10 cellular contexts compared by ENCODE assay signal in the genomic region with DNA sequence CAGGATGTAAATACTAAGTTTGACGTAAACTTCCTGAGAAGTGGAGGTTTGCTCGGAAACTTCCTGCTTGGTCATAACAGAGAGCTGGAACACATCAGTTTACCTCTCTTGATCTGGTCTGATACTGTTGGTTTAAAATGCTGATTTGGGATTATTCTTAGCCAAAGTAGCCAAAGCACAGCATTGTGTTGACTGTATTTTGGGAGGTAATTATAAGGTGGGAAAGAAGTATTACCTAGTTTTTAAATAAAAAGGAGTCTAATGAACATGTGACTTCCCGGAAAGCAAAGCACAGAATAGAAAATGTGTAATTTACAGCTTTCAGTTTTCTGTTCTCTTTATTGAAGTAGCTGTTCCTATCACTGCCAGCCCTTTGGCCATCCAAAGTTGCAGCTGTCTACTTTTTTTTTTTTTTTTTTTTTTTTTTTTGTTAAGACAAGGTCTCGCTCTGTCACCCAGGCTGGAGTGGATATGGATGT.
DNase-seq lines count a peak whose midpoint lies in the region; ATAC-seq lines count a peak whose summit lies in the region.
"Had no signal": no experiment of that assay in that cellular context is flagged by ENCODE, and none has a peak within 500 bp of the region (broad histone marks: within the 10 kb centered on the region; RNA-seq: fewer than 3 reads in every experiment).

No MANE protein-coding gene starts in this region.

- peaks cover 3% of the 10 kb centered on the region for H3K36me3 Mint-ChIP-seq in activated naive CD8-positive, alpha-beta T cell treated with anti-CD3 and anti-CD28 coated beads, Interleukin-2, amount 50 U/mL, for 24 hours (ENCODE audit: low read depth)
- H3K36me3 Mint-ChIP-seq: neural progenitor cell had no signal

- H3K9me3 Mint-ChIP-seq in activated naive CD8-positive, alpha-beta T cell treated with anti-CD3 and anti-CD28 coated beads, Interleukin-2, amount 50 U/mL, for 24 hours: no peaks in the 10 kb centered on the region
- H3K9me3 Mint-ChIP-seq: neural progenitor cell had no signal

- peaks cover 51% of the 10 kb centered on the region for H3K4me1 Mint-ChIP-seq in activated naive CD8-positive, alpha-beta T cell treated with anti-CD3 and anti-CD28 coated beads, Interleukin-2, amount 50 U/mL, for 24 hours
- H3K4me1 Mint-ChIP-seq: neural progenitor cell had no signal

- H3K4me3 Mint-ChIP-seq in activated naive CD8-positive, alpha-beta T cell treated with anti-CD3 and anti-CD28 coated beads, Interleukin-2, amount 50 U/mL, for 24 hours: peak overlapping the region; percentile 63
- H3K4me3 Mint-ChIP-seq: neural progenitor cell had no signal

- no peak overlapping the region for H3K27ac ChIP-seq in BLaER1
- H3K27ac ChIP-seq: neural progenitor cell had no signal

- no peak for DNase-seq in activated naive CD8-positive, alpha-beta T cell treated with anti-CD3 and anti-CD28 coated beads, Interleukin-2, amount 50 U/mL, for 24 hours
- DNase-seq in putamen (ENCODE audit: low spot score): no peak
- no peak for DNase-seq in NCI-H1694 treated with DMSO at 0.1 percent for 48 hours (lab: John Stamatoyannopoulos, UW)
- DNase-seq: DMS79 had no signal

- peak overlapping the region; percentile 30 for H3K4me2 ChIP-seq in BLaER1
- H3K4me2 ChIP-seq: neural progenitor cell had no signal

- no peaks in the 10 kb centered on the region for H3K9me3 ChIP-seq in BLaER1

- H4K20me1 ChIP-seq in BLaER1: no peaks in the 10 kb centered on the region

- H3K4me3 ChIP-seq in BLaER1: no peak overlapping the region
- H3K4me3 ChIP-seq: neural progenitor cell had no signal

- no peak overlapping the region for H3K9ac ChIP-seq in BLaER1
- H3K9ac ChIP-seq: neural progenitor cell had no signal

- peak overlapping the region; percentile 95 for H3K27ac Mint-ChIP-seq in activated naive CD8-positive, alpha-beta T cell treated with anti-CD3 and anti-CD28 coated beads, Interleukin-2, amount 50 U/mL, for 24 hours
- H3K27ac Mint-ChIP-seq: neural progenitor cell had no signal

- no peaks in the 10 kb centered on the region for H3K27me3 ChIP-seq in BLaER1
- H3K27me3 ChIP-seq: neural progenitor cell had no signal

- peak; percentile 67 for ATAC-seq in GM19023 (IDR thresholded peaks at IDR 0.05; ENCODE audit: unreplicated experiment)
- peak; percentile 79 for ATAC-seq in HG03066 (IDR thresholded peaks at IDR 0.05; ENCODE audit: low read depth, unreplicated experiment)
- peak; percentile 31 for ATAC-seq in activated naive CD8-positive, alpha-beta T cell treated with anti-CD3 and anti-CD28 coated beads, Interleukin-2, amount 50 U/mL, for 24 hours
- ATAC-seq in GM18519 (IDR thresholded peaks at IDR 0.05; ENCODE audit: low FRiP score, unreplicated experiment): no peak
- no peak for ATAC-seq in HG03457 (IDR thresholded peaks at IDR 0.05; ENCODE audit: unreplicated experiment)

- H3K4me1 ChIP-seq in BLaER1: peaks cover 10% of the 10 kb centered on the region; the same call in 1 of the 2 replicates
- H3K4me1 ChIP-seq: neural progenitor cell had no signal

- no peaks in the 10 kb centered on the region for H3K27me3 Mint-ChIP-seq in activated naive CD8-positive, alpha-beta T cell treated with anti-CD3 and anti-CD28 coated beads, Interleukin-2, amount 50 U/mL, for 24 hours

- no peaks in the 10 kb centered on the region for H3K36me3 ChIP-seq in BLaER1
- H3K36me3 ChIP-seq: neural progenitor cell had no signal

Comparison
In these comparisons a context has a peak if more than half of its experiments do, and no peak if none do; other contexts are left out.
1. ATAC-seq: peak in GM19023 (single experiment), HG03066 (single experiment) and activated naive CD8-positive, alpha-beta T cell treated with anti-CD3 and anti-CD28 coated beads, Interleukin-2, amount 50 U/mL, for 24 hours (single experiment); none in GM18519 (single experiment) and HG03457 (single experiment).